1 cellular context compared by ENCODE assay signal in the genomic region with DNA sequence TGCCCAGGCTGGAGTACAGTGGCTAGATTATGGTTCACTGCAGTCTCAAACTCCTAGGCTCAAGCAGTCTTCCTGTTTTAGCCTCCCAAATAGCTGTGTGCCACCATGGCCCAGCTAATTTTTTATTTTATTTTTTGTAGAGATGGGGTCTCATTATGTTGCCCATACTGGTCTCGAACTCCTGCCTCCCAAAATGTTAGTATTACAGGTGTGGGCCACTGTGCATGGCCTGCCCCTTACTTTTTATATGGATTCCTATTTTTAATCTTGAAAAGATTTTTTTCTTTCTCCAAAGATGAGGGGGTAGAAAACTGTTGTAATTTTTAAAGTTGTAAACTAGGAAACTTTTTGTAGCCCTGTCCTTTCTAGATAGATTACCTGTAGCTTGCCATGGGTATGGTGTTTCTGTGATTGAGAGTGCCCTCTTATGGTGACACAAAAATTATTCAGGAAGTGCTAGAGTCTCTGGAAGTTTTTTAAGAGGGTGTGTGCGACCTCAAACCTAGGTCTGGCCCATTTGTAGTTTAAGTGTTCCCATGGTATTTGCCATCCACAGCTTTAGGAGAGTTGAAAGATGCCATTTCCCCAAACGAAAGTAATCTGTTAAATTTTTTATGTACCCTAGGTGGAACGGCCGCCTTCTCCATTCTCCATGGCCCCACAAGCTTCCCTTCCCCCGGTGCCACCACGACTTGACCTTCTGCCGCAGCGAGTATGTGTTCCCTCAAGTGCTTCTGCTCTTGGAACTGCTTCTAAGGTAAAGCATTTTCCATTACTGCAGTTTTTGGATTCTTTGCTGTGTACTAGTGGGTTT.
TF ChIP-seq lines count a peak whose summit lies in the region.

No MANE protein-coding gene starts in this region.

TF ChIP-seq in K562, 482 proteins besides CTCF, POLR2A, EP300 and RAD21:
- TF ChIP-seq SPI1 (IDR thresholded peaks at IDR 0.05; ENCODE audit: borderline replicate concordance, low read depth, low read length) (peak; percentile 70), SMC3 (conservative IDR thresholded peaks at IDR 0.05; ENCODE audit: insufficient read depth, low read depth, low read length) (peak; percentile 56), POLR2B (IDR thresholded peaks at IDR 0.05; ENCODE audit: low read depth, partially characterized antibody) (no peak), MEIS2 (IDR thresholded peaks at IDR 0.05; ENCODE audit: partially characterized antibody) (peak; percentile 4), BCL6 (CRISPR knock-in tag; IDR thresholded peaks at IDR 0.05) (no peak), ELF2 (CRISPR knock-in tag; IDR thresholded peaks at IDR 0.05) (0 out of 2 replicates have a peak, but pooled peaks have one; percentile 53), IRF2 (CRISPR knock-in tag; IDR thresholded peaks at IDR 0.05) (no peak), GABPB2 (CRISPR knock-in tag; conservative IDR thresholded peaks at IDR 0.05) (no peak), NONO (IDR thresholded peaks at IDR 0.05; ENCODE audit: low read depth in 2 of 2, low read length in 1 of 2) (no peak), ZKSCAN8 (CRISPR knock-in tag; IDR thresholded peaks at IDR 0.05) (no peak), CAMTA2 (CRISPR knock-in tag; conservative IDR thresholded peaks at IDR 0.05) (no peak), ELF1 (tag; IDR thresholded peaks at IDR 0.05) (peak; percentile 90)
- TF ChIP-seq, protein P1, sequence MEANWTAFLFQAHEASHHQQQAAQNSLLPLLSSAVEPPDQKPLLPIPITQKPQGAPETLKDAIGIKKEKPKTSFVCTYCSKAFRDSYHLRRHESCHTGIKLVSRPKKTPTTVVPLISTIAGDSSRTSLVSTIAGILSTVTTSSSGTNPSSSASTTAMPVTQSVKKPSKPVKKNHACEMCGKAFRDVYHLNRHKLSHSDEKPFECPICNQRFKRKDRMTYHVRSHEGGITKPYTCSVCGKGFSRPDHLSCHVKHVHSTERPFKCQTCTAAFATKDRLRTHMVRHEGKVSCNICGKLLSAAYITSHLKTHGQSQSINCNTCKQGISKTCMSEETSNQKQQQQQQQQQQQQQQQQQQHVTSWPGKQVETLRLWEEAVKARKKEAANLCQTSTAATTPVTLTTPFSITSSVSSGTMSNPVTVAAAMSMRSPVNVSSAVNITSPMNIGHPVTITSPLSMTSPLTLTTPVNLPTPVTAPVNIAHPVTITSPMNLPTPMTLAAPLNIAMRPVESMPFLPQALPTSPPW (CRISPR knock-in tag; IDR thresholded peaks at IDR 0.05), result peak; percentile 12; the same call in 1 of the 2 replicates
- TF ChIP-seq, protein P2, sequence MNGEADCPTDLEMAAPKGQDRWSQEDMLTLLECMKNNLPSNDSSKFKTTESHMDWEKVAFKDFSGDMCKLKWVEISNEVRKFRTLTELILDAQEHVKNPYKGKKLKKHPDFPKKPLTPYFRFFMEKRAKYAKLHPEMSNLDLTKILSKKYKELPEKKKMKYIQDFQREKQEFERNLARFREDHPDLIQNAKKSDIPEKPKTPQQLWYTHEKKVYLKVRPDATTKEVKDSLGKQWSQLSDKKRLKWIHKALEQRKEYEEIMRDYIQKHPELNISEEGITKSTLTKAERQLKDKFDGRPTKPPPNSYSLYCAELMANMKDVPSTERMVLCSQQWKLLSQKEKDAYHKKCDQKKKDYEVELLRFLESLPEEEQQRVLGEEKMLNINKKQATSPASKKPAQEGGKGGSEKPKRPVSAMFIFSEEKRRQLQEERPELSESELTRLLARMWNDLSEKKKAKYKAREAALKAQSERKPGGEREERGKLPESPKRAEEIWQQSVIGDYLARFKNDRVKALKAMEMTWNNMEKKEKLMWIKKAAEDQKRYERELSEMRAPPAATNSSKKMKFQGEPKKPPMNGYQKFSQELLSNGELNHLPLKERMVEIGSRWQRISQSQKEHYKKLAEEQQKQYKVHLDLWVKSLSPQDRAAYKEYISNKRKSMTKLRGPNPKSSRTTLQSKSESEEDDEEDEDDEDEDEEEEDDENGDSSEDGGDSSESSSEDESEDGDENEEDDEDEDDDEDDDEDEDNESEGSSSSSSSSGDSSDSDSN (IDR thresholded peaks at IDR 0.05; ENCODE audit: borderline replicate concordance in 1 of 2, low read depth in 2 of 2, low read length in 2 of 2), result no peak
- TF ChIP-seq, protein P3, sequence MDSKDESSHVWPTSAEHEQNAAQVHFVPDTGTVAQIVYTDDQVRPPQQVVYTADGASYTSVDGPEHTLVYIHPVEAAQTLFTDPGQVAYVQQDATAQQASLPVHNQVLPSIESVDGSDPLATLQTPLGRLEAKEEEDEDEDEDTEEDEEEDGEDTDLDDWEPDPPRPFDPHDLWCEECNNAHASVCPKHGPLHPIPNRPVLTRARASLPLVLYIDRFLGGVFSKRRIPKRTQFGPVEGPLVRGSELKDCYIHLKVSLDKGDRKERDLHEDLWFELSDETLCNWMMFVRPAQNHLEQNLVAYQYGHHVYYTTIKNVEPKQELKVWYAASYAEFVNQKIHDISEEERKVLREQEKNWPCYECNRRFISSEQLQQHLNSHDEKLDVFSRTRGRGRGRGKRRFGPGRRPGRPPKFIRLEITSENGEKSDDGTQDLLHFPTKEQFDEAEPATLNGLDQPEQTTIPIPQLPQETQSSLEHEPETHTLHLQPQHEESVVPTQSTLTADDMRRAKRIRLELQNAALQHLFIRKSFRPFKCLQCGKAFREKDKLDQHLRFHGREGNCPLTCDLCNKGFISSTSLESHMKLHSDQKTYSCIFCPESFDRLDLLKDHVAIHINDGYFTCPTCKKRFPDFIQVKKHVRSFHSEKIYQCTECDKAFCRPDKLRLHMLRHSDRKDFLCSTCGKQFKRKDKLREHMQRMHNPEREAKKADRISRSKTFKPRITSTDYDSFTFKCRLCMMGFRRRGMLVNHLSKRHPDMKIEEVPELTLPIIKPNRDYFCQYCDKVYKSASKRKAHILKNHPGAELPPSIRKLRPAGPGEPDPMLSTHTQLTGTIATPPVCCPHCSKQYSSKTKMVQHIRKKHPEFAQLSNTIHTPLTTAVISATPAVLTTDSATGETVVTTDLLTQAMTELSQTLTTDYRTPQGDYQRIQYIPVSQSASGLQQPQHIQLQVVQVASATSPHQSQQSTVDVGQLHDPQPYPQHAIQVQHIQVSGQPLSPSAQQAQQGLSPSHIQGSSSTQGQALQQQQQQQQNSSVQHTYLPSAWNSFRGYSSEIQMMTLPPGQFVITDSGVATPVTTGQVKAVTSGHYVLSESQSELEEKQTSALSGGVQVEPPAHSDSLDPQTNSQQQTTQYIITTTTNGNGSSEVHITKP (IDR thresholded peaks at IDR 0.05; ENCODE audit: partially characterized antibody), result no peak
- TF ChIP-seq, protein P4, sequence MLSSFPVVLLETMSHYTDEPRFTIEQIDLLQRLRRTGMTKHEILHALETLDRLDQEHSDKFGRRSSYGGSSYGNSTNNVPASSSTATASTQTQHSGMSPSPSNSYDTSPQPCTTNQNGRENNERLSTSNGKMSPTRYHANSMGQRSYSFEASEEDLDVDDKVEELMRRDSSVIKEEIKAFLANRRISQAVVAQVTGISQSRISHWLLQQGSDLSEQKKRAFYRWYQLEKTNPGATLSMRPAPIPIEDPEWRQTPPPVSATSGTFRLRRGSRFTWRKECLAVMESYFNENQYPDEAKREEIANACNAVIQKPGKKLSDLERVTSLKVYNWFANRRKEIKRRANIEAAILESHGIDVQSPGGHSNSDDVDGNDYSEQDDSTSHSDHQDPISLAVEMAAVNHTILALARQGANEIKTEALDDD (IDR thresholded peaks at IDR 0.05), result 0 out of 2 replicates have a peak, but pooled peaks have one; percentile 17
